ENCODE assay signal across 18 cellular contexts in genomic region chr7:142956951-142957623, GRCh38. TPM values are rescaled to one million over a fixed set of nuclear protein-coding genes. Genes with fewer than 3 reads are reported as not detected.
DNase-seq lines count a peak whose midpoint lies in the region; ATAC-seq and TF ChIP-seq lines count a peak whose summit lies in the region.
"Had no signal": no experiment of that assay in that cellular context is flagged by ENCODE, and none has a peak within 500 bp of the region (broad histone marks: within the 10 kb centered on the region; RNA-seq: fewer than 3 reads in every experiment).

No MANE protein-coding gene starts in this region.

- TF ChIP-seq POLR2A in gastrocnemius medialis (IDR thresholded peaks at IDR 0.05), result no peak

- H2AFZ ChIP-seq in trophoblast cell (ENCODE audit: insufficient read depth, low read length, poor library complexity), result no peak overlapping the region

- no peak overlapping the region for H2AK5ac ChIP-seq in trophoblast cell (ENCODE audit: low read length)

- no peak overlapping the region for H2BK12ac ChIP-seq in trophoblast cell (ENCODE audit: low read length)

- H3K27ac ChIP-seq in trophoblast cell (ENCODE audit: low read depth, low read length) (peak overlapping the region; percentile 62), gastrocnemius medialis (no peak overlapping the region)
- no peak overlapping the region for H3K27ac ChIP-seq in effector memory CD4-positive, alpha-beta T cell (ENCODE audit: insufficient read depth, low read length, poor library complexity, severe bottlenecking)

- no peaks in the 10 kb centered on the region for H3K4me1 Mint-ChIP-seq in osteocyte (ENCODE audit: unreplicated experiment)
- H3K4me1 Mint-ChIP-seq: activated T-helper 17 cell treated with anti-CD3 and anti-CD28 coated beads, Interleukin-2, amount 50 U/mL, for 72 hours; natural killer cell had no signal

- no CpG with 5 or more reads among the region's 3 CpGs for WGBS in trophoblast cell (ENCODE audit: extremely low coverage, insufficient coverage, insufficient read length)

- peak overlapping the region; percentile 48 for H3K4me2 ChIP-seq in trophoblast cell (ENCODE audit: low read length)

- peaks cover 14% of the 10 kb centered on the region for H3K9me3 Mint-ChIP-seq in osteocyte (ENCODE audit: unreplicated experiment)

- no peak overlapping the region for H3K18ac ChIP-seq in trophoblast cell (ENCODE audit: low read length)

- ATAC-seq in esophagus mucosa, result peak; percentile 69
- no peak for ATAC-seq in gastrocnemius medialis
- ATAC-seq: activated T-helper 17 cell treated with anti-CD3 and anti-CD28 coated beads, Interleukin-2, amount 50 U/mL, for 72 hours; natural killer cell; sciatic nerve; stimulated activated naive B cell treated with anti-CD40 and anti-IgM and Interleukin-4, amounts not matched to agents 10 μg/mL and 1 μg/mL and 100 μg/mL, for 72 hours had no signal

- H2BK5ac ChIP-seq in trophoblast cell (ENCODE audit: low read depth, low read length, poor library complexity), result peak overlapping the region; percentile 73

- TF ChIP-seq CTCF in osteocyte (IDR thresholded peaks at IDR 0.05) (no peak), gastrocnemius medialis (IDR thresholded peaks at IDR 0.05 in 4 of 5, conservative IDR thresholded peaks at IDR 0.05 in 1 of 5) (no peak)

- peaks cover 8% of the 10 kb centered on the region for H3K9me3 ChIP-seq in trophoblast cell (ENCODE audit: insufficient read depth, low read depth, low read length)
- H3K9me3 ChIP-seq in effector memory CD4-positive, alpha-beta T cell (ENCODE audit: control insufficient read depth, low read length), result no peaks in the 10 kb centered on the region
- no peaks in the 10 kb centered on the region for H3K9me3 ChIP-seq in gastrocnemius medialis

- H3K14ac ChIP-seq in trophoblast cell (ENCODE audit: low read length), result no peak overlapping the region

- H3K4ac ChIP-seq in trophoblast cell (ENCODE audit: low read depth, low read length), result no peak overlapping the region

- H3K9ac ChIP-seq in trophoblast cell (ENCODE audit: low read length), result no peak overlapping the region

- H3K27me3 ChIP-seq in trophoblast cell (ENCODE audit: insufficient read depth, low read length), result no peaks in the 10 kb centered on the region
- H3K27me3 ChIP-seq in effector memory CD4-positive, alpha-beta T cell (replicated peaks; ENCODE audit: control insufficient read depth, insufficient read depth, low read length, poor library complexity, severe bottlenecking), result no peaks in the 10 kb centered on the region
- no peaks in the 10 kb centered on the region for H3K27me3 ChIP-seq in gastrocnemius medialis

- no peak overlapping the region for H4K91ac ChIP-seq in trophoblast cell (ENCODE audit: low read depth, low read length)

- H3K36me3 ChIP-seq in trophoblast cell (ENCODE audit: control insufficient read depth in 1 of 2, insufficient read depth in 2 of 2, low read length in 2 of 2), result no peaks in the 10 kb centered on the region
- no peaks in the 10 kb centered on the region for H3K36me3 ChIP-seq in effector memory CD4-positive, alpha-beta T cell (ENCODE audit: control insufficient read depth, insufficient read depth, low read length)
- H3K36me3 ChIP-seq in gastrocnemius medialis, result no peaks in the 10 kb centered on the region

- H3K27ac Mint-ChIP-seq in osteocyte (ENCODE audit: unreplicated experiment), result no peak overlapping the region
- H3K27ac Mint-ChIP-seq: activated CD4-positive, alpha-beta memory T cell treated with anti-CD3 and anti-CD28 coated beads, Interleukin-2, amount 10 ng/mL, durations not matched to agents 7 days and 5 days; activated T-helper 17 cell treated with anti-CD3 and anti-CD28 coated beads, Interleukin-2, amount 50 U/mL, for 72 hours; natural killer cell; stimulated activated naive B cell treated with anti-CD40 and anti-IgM and Interleukin-4, amounts not matched to agents 10 μg/mL and 1 μg/mL and 100 μg/mL, for 72 hours had no signal

- intact Hi-C loops in gastrocnemius medialis (cut with DNase I; ENCODE audit: low total_unique reads), result no loop called here

- no peaks in the 10 kb centered on the region for H3K27me3 Mint-ChIP-seq in osteocyte (ENCODE audit: unreplicated experiment)

- no peaks in the 10 kb centered on the region for H3K79me2 ChIP-seq in trophoblast cell (ENCODE audit: control insufficient read depth, insufficient read depth, low read length, poor library complexity)

- in situ Hi-C loops in gastrocnemius medialis (cut with MboI; ENCODE audit: low sequenced_read_pairs in 4 of 4), result no loop called here

- peaks cover 10 to 11% of the 10 kb centered on the region in 2 experiments for H3K4me1 ChIP-seq in trophoblast cell (ENCODE audit: control insufficient read depth in 1 of 2, insufficient read depth in 2 of 2, low read length in 2 of 2)
- H3K4me1 ChIP-seq in effector memory CD4-positive, alpha-beta T cell (ENCODE audit: control insufficient read depth, insufficient read depth, low read length, poor library complexity, severe bottlenecking), result no peaks in the 10 kb centered on the region
- H3K4me1 ChIP-seq in gastrocnemius medialis, result no peaks in the 10 kb centered on the region

- no peak overlapping the region for H3K4me3 Mint-ChIP-seq in osteocyte (ENCODE audit: unreplicated experiment)
- H3K4me3 Mint-ChIP-seq: activated CD4-positive, alpha-beta memory T cell treated with anti-CD3 and anti-CD28 coated beads, Interleukin-2, amount 10 ng/mL, durations not matched to agents 7 days and 5 days; activated T-helper 17 cell treated with anti-CD3 and anti-CD28 coated beads, Interleukin-2, amount 50 U/mL, for 72 hours; natural killer cell; stimulated activated naive B cell treated with anti-CD40 and anti-IgM and Interleukin-4, amounts not matched to agents 10 μg/mL and 1 μg/mL and 100 μg/mL, for 72 hours had no signal

- H3K4me3 ChIP-seq in trophoblast cell (ENCODE audit: low read depth, low read length), result no peak overlapping the region
- no peak overlapping the region for H3K4me3 ChIP-seq in effector memory CD4-positive, alpha-beta T cell (ENCODE audit: insufficient read depth, low read depth, low read length, poor library complexity, severe bottlenecking)
- no peak overlapping the region for H3K4me3 ChIP-seq in gastrocnemius medialis

- H3K23ac ChIP-seq in trophoblast cell (ENCODE audit: low read length), result no peak overlapping the region

- H4K12ac ChIP-seq in trophoblast cell (ENCODE audit: low read depth, low read length), result no peak overlapping the region

- no peak overlapping the region for H4K8ac ChIP-seq in trophoblast cell (ENCODE audit: low read depth, low read length)

- peaks cover 6% of the 10 kb centered on the region for H3K79me1 ChIP-seq in trophoblast cell (ENCODE audit: low read length)

- H3K36me3 Mint-ChIP-seq in osteocyte (ENCODE audit: unreplicated experiment), result no peaks in the 10 kb centered on the region

- DNase-seq in H4 (ENCODE audit: low spot score), result peak; percentile 33
- DNase-seq in OCI-M1 (lab: John Stamatoyannopoulos, UW), result peak; percentile 24
- DNase-seq in trophoblast cell, result peak; percentile 93 to 95
- DNase-seq in osteocyte (ENCODE audit: extremely low spot score, unreplicated experiment), result no peak
- DNase-seq in effector memory CD4-positive, alpha-beta T cell, result no peak
- no peak for DNase-seq in activated CD4-positive, alpha-beta T cell treated with anti-CD3 and anti-CD28 coated beads, Interleukin-2, amount 50 U/mL, for 4 hours
- DNase-seq in gastrocnemius medialis, result no peak
- DNase-seq: activated CD4-positive, alpha-beta memory T cell treated with anti-CD3 and anti-CD28 coated beads, Interleukin-2, amount 10 ng/mL, durations not matched to agents 7 days and 5 days; C1 segment of cervical spinal cord; kidney; natural killer cell; NCI-H1105; NCI-H446 treated with DMSO at 0.1 percent for 48 hours; stimulated activated naive B cell treated with anti-CD40 and anti-IgM and Interleukin-4, amounts not matched to agents 10 μg/mL and 1 μg/mL and 100 μg/mL, for 72 hours had no signal

- no peak overlapping the region for H2BK120ac ChIP-seq in trophoblast cell (ENCODE audit: insufficient read depth, low read length, poor library complexity)

RNA-seq across cellular contexts. Expression of gene KEL, which starts 5.1 kb away (rescaled TPM):
- total RNA-seq in H4 (2014; rRNA removed; shearing (Covaris generic)), result 0.21 TPM in 1 of 2 replicates, not detected in the other
- total RNA-seq in esophagus mucosa (0.32 TPM), osteocyte (0.50 and 1.5 TPM in 2 replicates), gastrocnemius medialis (not detected)
- polyA plus RNA-seq in trophoblast cell (2013), result 0.19 and 0.26 TPM in 2 replicates

RNA-seq across cellular contexts. Expression of gene LLCFC1, which starts 17.8 kb away (rescaled TPM):
- total RNA-seq in H4 (2014; rRNA removed; shearing (Covaris generic)), result not detected in 2 replicates
- not detected for total RNA-seq in esophagus mucosa
- polyA plus RNA-seq in trophoblast cell (2013), result not detected in 2 replicates
- total RNA-seq in osteocyte, result not detected in 2 replicates
- total RNA-seq in gastrocnemius medialis, result not detected
- total RNA-seq: activated CD4-positive, alpha-beta memory T cell treated with anti-CD3 and anti-CD28 coated beads, Interleukin-2, amount 10 ng/mL, durations not matched to agents 7 days and 5 days; activated T-helper 17 cell treated with anti-CD3 and anti-CD28 coated beads, Interleukin-2, amount 50 U/mL, for 72 hours; frontal cortex; kidney; natural killer cell; sciatic nerve had no signal

RNA-seq across cellular contexts. Expression of gene TRPV5, which starts 23.5 kb away (rescaled TPM):
- not detected in 2 replicates for total RNA-seq in H4 (2014; rRNA removed; shearing (Covaris generic))
- total RNA-seq in esophagus mucosa (not detected), osteocyte (not detected in 2 replicates), gastrocnemius medialis (not detected)
- 0.03 TPM in 1 of 2 replicates, not detected in the other for polyA plus RNA-seq in trophoblast cell (2013)
- total RNA-seq: activated CD4-positive, alpha-beta memory T cell treated with anti-CD3 and anti-CD28 coated beads, Interleukin-2, amount 10 ng/mL, durations not matched to agents 7 days and 5 days; frontal cortex; natural killer cell had no signal

Comparison
In these comparisons a context has a peak if more than half of its experiments do, and no peak if none do; other contexts are left out.
1. DNase-seq: peak in H4 (single experiment), OCI-M1 (single experiment) and trophoblast cell (2 of 2); none in osteocyte (single experiment), effector memory CD4-positive, alpha-beta T cell (0 of 3), activated CD4-positive, alpha-beta T cell treated with anti-CD3 and anti-CD28 coated beads, Interleukin-2, amount 50 U/mL, for 4 hours (0 of 2) and gastrocnemius medialis (0 of 2).